8 cellular contexts compared by ENCODE assay signal in genomic region chr4:51885371-51885770, GRCh38. TPM values are rescaled to one million over a fixed set of nuclear protein-coding genes. Genes with fewer than 3 reads are reported as not detected.
DNase-seq lines count a peak whose midpoint lies in the region; ATAC-seq and TF ChIP-seq lines count a peak whose summit lies in the region.

No MANE protein-coding gene starts in this region.

- intact Hi-C loops in heart left ventricle (cut with DNase I) = loop anchor here in 2 of 10 donors (5.0 kb wide), 1 partner anchor 137 kb away; the partner anchor contains the start of gene LRRC66 (in 2 of the 2)
- intact Hi-C loops in cardiac septum (cut with DNase I) = no loop called here
- intact Hi-C loops in left lung (cut with DNase I) = no loop called here

- H3K4me3 ChIP-seq in heart left ventricle = no peak overlapping the region
- H3K4me3 ChIP-seq in adipocyte (ENCODE audit: low read length) = no peak overlapping the region
- no peak overlapping the region for H3K4me3 ChIP-seq in left lung

- no peaks in the 10 kb centered on the region for H3K27me3 ChIP-seq in heart left ventricle
- no peaks in the 10 kb centered on the region for H3K27me3 ChIP-seq in adipocyte (replicated peaks; ENCODE audit: control insufficient read depth, insufficient read depth, low read length)
- no peaks in the 10 kb centered on the region for H3K27me3 ChIP-seq in left lung

- H3K9ac ChIP-seq in adipocyte (ENCODE audit: low read length) = no peak overlapping the region

- H3K36me3 ChIP-seq in heart left ventricle (peaks cover 0 to 90% (median 69%) of the 10 kb centered on the region in 9 donors), adipocyte (ENCODE audit: control insufficient read depth, insufficient read depth, low read length, severe bottlenecking) (peaks cover 73% of the 10 kb centered on the region), left lung (peaks cover 0 to 40% of the 10 kb centered on the region in 2 donors)

- no peak overlapping the region for H3K27ac ChIP-seq in heart left ventricle
- no peak overlapping the region for H3K27ac ChIP-seq in left lung

- TF ChIP-seq CTCF in heart left ventricle (IDR thresholded peaks at IDR 0.05) (peak in 10 of 12 donors; percentile 10 to 49 (median 32)), left lung (IDR thresholded peaks at IDR 0.05) (no peak)

- no peaks in the 10 kb centered on the region for H3K4me1 ChIP-seq in heart left ventricle
- H3K4me1 ChIP-seq in adipocyte (ENCODE audit: control insufficient read depth, insufficient read depth, low read length) = peaks cover 8% of the 10 kb centered on the region
- no peaks in the 10 kb centered on the region for H3K4me1 ChIP-seq in left lung

- DNase-seq in heart left ventricle = no peak
- no peak for DNase-seq in cardiac septum (ENCODE audit: low spot score)
- peak; percentile 34 for DNase-seq in adipocyte (ENCODE audit: low read depth)
- no peak for DNase-seq in left lung
- DNase-seq in NCI-H128 (lab: John Stamatoyannopoulos, UW; ENCODE audit: unreplicated experiment) = no peak
- DNase-seq in ecto neural progenitor cell (ENCODE audit: low spot score) = no peak
- DNase-seq in NCI-H2029 (lab: John Stamatoyannopoulos, UW) = no peak

- 67 to 78% (median 73%) methylated on average over 5 of the region's 5 CpGs for WGBS in heart left ventricle, 4 donors

- no peak for TF ChIP-seq POLR2A in heart left ventricle (IDR thresholded peaks at IDR 0.05)

- H3K9me3 ChIP-seq in heart left ventricle (no peaks in the 10 kb centered on the region), adipocyte (ENCODE audit: control insufficient read depth, low read length) (no peaks in the 10 kb centered on the region), left lung (no peaks in the 10 kb centered on the region)

- ATAC-seq in heart left ventricle = peak in 2 of 4 donors; percentile 34 to 37
- peak; percentile 57 for ATAC-seq in HG03460 (IDR thresholded peaks at IDR 0.05; ENCODE audit: unreplicated experiment)
- ATAC-seq in left lung = peak; percentile 29

RNA-seq across cellular contexts. Expression of gene DCUN1D4, which starts 42.4 kb away (rescaled TPM):
- total RNA-seq in heart left ventricle = 10 to 100 TPM; 16.6 to 54.0 (median 38.1) TPM
- polyA plus RNA-seq in heart left ventricle = 10 to 100 TPM; 10.4 to 19.1 TPM
- total RNA-seq in cardiac septum = 46.0 TPM
- total RNA-seq in left lung = 10 to 100 TPM; 31.6 to 39.5 TPM

Comparison
In these comparisons a context has a peak if more than half of its experiments do, and no peak if none do; other contexts are left out.
1. CTCF ChIP-seq: peak in heart left ventricle (10 of 12); none in left lung (0 of 2).